9 cellular contexts compared by ENCODE assay signal in genomic region chr6:33672808-33673207, GRCh38. TPM values are rescaled to one million over a fixed set of nuclear protein-coding genes. Genes with fewer than 3 reads are reported as not detected.
A peak's percentile ranks its signal among the peaks of the same experiment; 100 is the strongest.
DNase-seq lines count a peak whose midpoint lies in the region; ATAC-seq, FAIRE-seq and TF ChIP-seq lines count a peak whose summit lies in the region.
"Had no signal": no experiment of that assay in that cellular context is flagged by ENCODE, and none has a peak within 500 bp of the region (broad histone marks: within the 10 kb centered on the region; RNA-seq: fewer than 3 reads in every experiment).

No MANE protein-coding gene starts in this region.

- no peak overlapping the region for H3K27ac Mint-ChIP-seq in activated B cell treated with CpG ODN at 0.5 μM for 24 hours
- H3K27ac Mint-ChIP-seq in naive thymus-derived CD8-positive, alpha-beta T cell: no peak overlapping the region

- no peaks in the 10 kb centered on the region for H3K27me3 Mint-ChIP-seq in activated B cell treated with CpG ODN at 0.5 μM for 24 hours
- no peaks in the 10 kb centered on the region for H3K27me3 Mint-ChIP-seq in naive thymus-derived CD8-positive, alpha-beta T cell

- TF ChIP-seq CTCF in activated B cell treated with CpG ODN at 0.5 μM for 24 hours (IDR thresholded peaks at IDR 0.05): no peak

- POLR2A ChIA-PET in activated B cell treated with CpG ODN at 0.5 μM for 24 hours (lab: Charles Lee): no interaction called here
- POLR2A ChIA-PET in naive thymus-derived CD8-positive, alpha-beta T cell (lab: Charles Lee): no interaction called here

- DNase-seq in NCI-H2196 (lab: John Stamatoyannopoulos, UW; ENCODE audit: unreplicated experiment): peak; percentile 25
- no peak for DNase-seq in NCI-H2196 treated with DMSO at 0.1 percent for 48 hours (lab: John Stamatoyannopoulos, UW; ENCODE audit: unreplicated experiment)
- no peak for DNase-seq in activated B cell treated with CpG ODN at 0.5 μM for 24 hours
- peak; percentile 78 for DNase-seq in iPS-NIHi7 (ENCODE audit: extremely low spot score)
- peak; percentile 93 for DNase-seq in urothelium cell line (ENCODE audit: low spot score)
- DNase-seq in naive thymus-derived CD8-positive, alpha-beta T cell: no peak
- no peak for DNase-seq in activated CD8-positive, alpha-beta memory T cell treated with anti-CD3 and anti-CD28 coated beads, Interleukin-2, amount 50 U/mL, for 4 hours
- no peak for DNase-seq in NCI-H526 (lab: John Stamatoyannopoulos, UW)

- H3K9me3 Mint-ChIP-seq in activated B cell treated with CpG ODN at 0.5 μM for 24 hours: no peaks in the 10 kb centered on the region
- no peaks in the 10 kb centered on the region for H3K9me3 Mint-ChIP-seq in naive thymus-derived CD8-positive, alpha-beta T cell
- H3K9me3 Mint-ChIP-seq: nephron had no signal

- CTCF ChIA-PET in activated B cell treated with CpG ODN at 0.5 μM for 24 hours (lab: Charles Lee): interaction anchor here (1.3 kb wide), 1 partner anchor 65 kb away, joined by 3 read pairs; no protein-coding TSS in a partner anchor

- H3K36me3 Mint-ChIP-seq in activated B cell treated with CpG ODN at 0.5 μM for 24 hours (ENCODE audit: low read depth): peaks cover 91% of the 10 kb centered on the region
- peaks cover 0 to 77% (median 17%) of the 10 kb centered on the region in 3 donors for H3K36me3 Mint-ChIP-seq in naive thymus-derived CD8-positive, alpha-beta T cell

- FAIRE-seq in urothelium cell line (lab: Jason Lieb, UNC): peak; percentile 50

- no peak overlapping the region for H3K4me3 Mint-ChIP-seq in activated B cell treated with CpG ODN at 0.5 μM for 24 hours
- no peak overlapping the region for H3K4me3 Mint-ChIP-seq in naive thymus-derived CD8-positive, alpha-beta T cell

- intact Hi-C loops in activated B cell treated with CpG ODN at 0.5 μM for 24 hours (cut with micrococcal nuclease): no loop called here

- ATAC-seq in activated B cell treated with CpG ODN at 0.5 μM for 24 hours (ENCODE audit: low read depth): peak; percentile 32
- ATAC-seq in naive thymus-derived CD8-positive, alpha-beta T cell: no peak

- H3K4me1 Mint-ChIP-seq in activated B cell treated with CpG ODN at 0.5 μM for 24 hours: peaks cover 25% of the 10 kb centered on the region
- peaks cover 0 to 9% (median 4%) of the 10 kb centered on the region in 4 donors for H3K4me1 Mint-ChIP-seq in naive thymus-derived CD8-positive, alpha-beta T cell

RNA-seq across cellular contexts. Expression of gene UQCC2, which starts 38.7 kb away (rescaled TPM):
- 26.2 and 37.5 TPM in 2 replicates for total RNA-seq in activated B cell treated with CpG ODN at 0.5 μM for 24 hours
- 10 to 100 TPM; 23.3 to 24.7 TPM for total RNA-seq in naive thymus-derived CD8-positive, alpha-beta T cell
- polyA plus RNA-seq in naive thymus-derived CD8-positive, alpha-beta T cell: 10 to 100 TPM; 44.4 to 57.7 (median 56.2) TPM

RNA-seq across cellular contexts. Expression of gene ITPR3, which starts 51.7 kb away (rescaled TPM):
- total RNA-seq in activated B cell treated with CpG ODN at 0.5 μM for 24 hours: 31.7 and 35.5 TPM in 2 replicates
- 10 to 100 TPM; 44.3 to 46.2 TPM for total RNA-seq in naive thymus-derived CD8-positive, alpha-beta T cell
- polyA plus RNA-seq in naive thymus-derived CD8-positive, alpha-beta T cell: 1 to 10 TPM in 2 of 3 donors, under 1 TPM in 1; 0.98 to 4.9 (median 2.4) TPM

Comparison
In these comparisons a context has a peak if more than half of its experiments do, and no peak if none do; other contexts are left out.
1. DNase-seq: peak in NCI-H2196 (single experiment), iPS-NIHi7 (single experiment) and urothelium cell line (single experiment); none in NCI-H2196 treated with DMSO at 0.1 percent for 48 hours (single experiment), activated B cell treated with CpG ODN at 0.5 μM for 24 hours (single experiment), naive thymus-derived CD8-positive, alpha-beta T cell (0 of 10), activated CD8-positive, alpha-beta memory T cell treated with anti-CD3 and anti-CD28 coated beads, Interleukin-2, amount 50 U/mL, for 4 hours (single experiment) and NCI-H526 (0 of 2).